Comparison of ENCODE assay signal across 1 cellular context in genomic region chr6:157982580-157983438, GRCh38.
TF ChIP-seq lines count a peak whose summit lies in the region.

No MANE protein-coding gene starts in this region.

TF ChIP-seq in HepG2, 621 proteins besides CTCF, POLR2A, EP300 and RAD21 (continued from another document and continues in another):
- TF ChIP-seq, protein P1, sequence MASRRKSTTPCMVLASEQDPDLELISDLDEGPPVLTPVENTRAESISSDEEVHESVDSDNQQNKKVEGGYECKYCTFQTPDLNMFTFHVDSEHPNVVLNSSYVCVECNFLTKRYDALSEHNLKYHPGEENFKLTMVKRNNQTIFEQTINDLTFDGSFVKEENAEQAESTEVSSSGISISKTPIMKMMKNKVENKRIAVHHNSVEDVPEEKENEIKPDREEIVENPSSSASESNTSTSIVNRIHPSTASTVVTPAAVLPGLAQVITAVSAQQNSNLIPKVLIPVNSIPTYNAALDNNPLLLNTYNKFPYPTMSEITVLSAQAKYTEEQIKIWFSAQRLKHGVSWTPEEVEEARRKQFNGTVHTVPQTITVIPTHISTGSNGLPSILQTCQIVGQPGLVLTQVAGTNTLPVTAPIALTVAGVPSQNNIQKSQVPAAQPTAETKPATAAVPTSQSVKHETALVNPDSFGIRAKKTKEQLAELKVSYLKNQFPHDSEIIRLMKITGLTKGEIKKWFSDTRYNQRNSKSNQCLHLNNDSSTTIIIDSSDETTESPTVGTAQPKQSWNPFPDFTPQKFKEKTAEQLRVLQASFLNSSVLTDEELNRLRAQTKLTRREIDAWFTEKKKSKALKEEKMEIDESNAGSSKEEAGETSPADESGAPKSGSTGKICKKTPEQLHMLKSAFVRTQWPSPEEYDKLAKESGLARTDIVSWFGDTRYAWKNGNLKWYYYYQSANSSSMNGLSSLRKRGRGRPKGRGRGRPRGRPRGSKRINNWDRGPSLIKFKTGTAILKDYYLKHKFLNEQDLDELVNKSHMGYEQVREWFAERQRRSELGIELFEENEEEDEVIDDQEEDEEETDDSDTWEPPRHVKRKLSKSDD (CRISPR knock-in tag; IDR thresholded peaks at IDR 0.05; ENCODE audit: low read depth): no peak
- TF ChIP-seq BHLHE40 (IDR thresholded peaks at IDR 0.05; ENCODE audit: low read length): peak; percentile 62; the same call in 1 of the 2 replicates
- TF ChIP-seq, protein P2, sequence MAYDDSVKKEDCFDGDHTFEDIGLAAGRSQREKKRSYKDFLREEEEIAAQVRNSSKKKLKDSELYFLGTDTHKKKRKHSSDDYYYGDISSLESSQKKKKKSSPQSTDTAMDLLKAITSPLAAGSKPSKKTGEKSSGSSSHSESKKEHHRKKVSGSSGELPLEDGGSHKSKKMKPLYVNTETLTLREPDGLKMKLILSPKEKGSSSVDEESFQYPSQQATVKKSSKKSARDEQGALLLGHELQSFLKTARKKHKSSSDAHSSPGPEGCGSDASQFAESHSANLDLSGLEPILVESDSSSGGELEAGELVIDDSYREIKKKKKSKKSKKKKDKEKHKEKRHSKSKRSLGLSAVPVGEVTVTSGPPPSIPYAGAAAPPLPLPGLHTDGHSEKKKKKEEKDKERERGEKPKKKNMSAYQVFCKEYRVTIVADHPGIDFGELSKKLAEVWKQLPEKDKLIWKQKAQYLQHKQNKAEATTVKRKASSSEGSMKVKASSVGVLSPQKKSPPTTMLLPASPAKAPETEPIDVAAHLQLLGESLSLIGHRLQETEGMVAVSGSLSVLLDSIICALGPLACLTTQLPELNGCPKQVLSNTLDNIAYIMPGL (CRISPR knock-in tag; IDR thresholded peaks at IDR 0.05; ENCODE audit: borderline replicate concordance in 1 of 2, low read depth in 1 of 2): peak; percentile 79 to 81; a peak in 3 of 4 replicates
- TF ChIP-seq ZNF850 (CRISPR knock-in tag; conservative IDR thresholded peaks at IDR 0.05): 0 out of 2 replicates have a peak, but pooled peaks have one; percentile 60
- no peak for TF ChIP-seq SMAD3 (CRISPR knock-in tag; IDR thresholded peaks at IDR 0.05)
- TF ChIP-seq CC2D1A (CRISPR knock-in tag; IDR thresholded peaks at IDR 0.05): peak; percentile 69; the same call in 1 of the 2 replicates
- TF ChIP-seq JUND (CRISPR knock-in tag; IDR thresholded peaks at IDR 0.05): no peak
- TF ChIP-seq SKI (IDR thresholded peaks at IDR 0.05; ENCODE audit: partially characterized antibody): no peak
- TF ChIP-seq NPAS2 (CRISPR knock-in tag; IDR thresholded peaks at IDR 0.05; ENCODE audit: borderline replicate concordance): no peak
- TF ChIP-seq, protein P3, sequence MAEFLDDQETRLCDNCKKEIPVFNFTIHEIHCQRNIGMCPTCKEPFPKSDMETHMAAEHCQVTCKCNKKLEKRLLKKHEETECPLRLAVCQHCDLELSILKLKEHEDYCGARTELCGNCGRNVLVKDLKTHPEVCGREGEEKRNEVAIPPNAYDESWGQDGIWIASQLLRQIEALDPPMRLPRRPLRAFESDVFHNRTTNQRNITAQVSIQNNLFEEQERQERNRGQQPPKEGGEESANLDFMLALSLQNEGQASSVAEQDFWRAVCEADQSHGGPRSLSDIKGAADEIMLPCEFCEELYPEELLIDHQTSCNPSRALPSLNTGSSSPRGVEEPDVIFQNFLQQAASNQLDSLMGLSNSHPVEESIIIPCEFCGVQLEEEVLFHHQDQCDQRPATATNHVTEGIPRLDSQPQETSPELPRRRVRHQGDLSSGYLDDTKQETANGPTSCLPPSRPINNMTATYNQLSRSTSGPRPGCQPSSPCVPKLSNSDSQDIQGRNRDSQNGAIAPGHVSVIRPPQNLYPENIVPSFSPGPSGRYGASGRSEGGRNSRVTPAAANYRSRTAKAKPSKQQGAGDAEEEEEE (CRISPR knock-in tag; IDR thresholded peaks at IDR 0.05; ENCODE audit: borderline replicate concordance): no peak
- peak; percentile 42; the same call in 1 of the 2 replicates for TF ChIP-seq ZFP41 (CRISPR knock-in tag; IDR thresholded peaks at IDR 0.05; ENCODE audit: borderline replicate concordance)
- no peak for TF ChIP-seq ZNF563 (CRISPR knock-in tag; IDR thresholded peaks at IDR 0.05)
- 0 out of 2 replicates have a peak, but pooled peaks have one; percentile 49 for TF ChIP-seq TFDP1 (CRISPR knock-in tag; IDR thresholded peaks at IDR 0.05; ENCODE audit: borderline replicate concordance)
- no peak for TF ChIP-seq JUN (CRISPR knock-in tag; IDR thresholded peaks at IDR 0.05)
- peak; percentile 42; the same call in 1 of the 2 replicates for TF ChIP-seq ETV5 (CRISPR knock-in tag; IDR thresholded peaks at IDR 0.05; ENCODE audit: borderline replicate concordance)
- TF ChIP-seq MAZ (IDR thresholded peaks at IDR 0.05; ENCODE audit: borderline replicate concordance, low read depth, low read length): no peak
- TF ChIP-seq MAZ (CRISPR knock-in tag; IDR thresholded peaks at IDR 0.05; ENCODE audit: low read depth): no peak
- no peak for TF ChIP-seq FOXA1 (IDR thresholded peaks at IDR 0.05)
- TF ChIP-seq FOXA1 (CRISPR knock-in tag; IDR thresholded peaks at IDR 0.05): peak; percentile 62
- TF ChIP-seq MED1 (CRISPR knock-in tag; IDR thresholded peaks at IDR 0.05): peak; percentile 58
- peak; percentile 68 for TF ChIP-seq ZNF670 (CRISPR knock-in tag; IDR thresholded peaks at IDR 0.05; ENCODE audit: borderline replicate concordance)
- TF ChIP-seq, protein P4, sequence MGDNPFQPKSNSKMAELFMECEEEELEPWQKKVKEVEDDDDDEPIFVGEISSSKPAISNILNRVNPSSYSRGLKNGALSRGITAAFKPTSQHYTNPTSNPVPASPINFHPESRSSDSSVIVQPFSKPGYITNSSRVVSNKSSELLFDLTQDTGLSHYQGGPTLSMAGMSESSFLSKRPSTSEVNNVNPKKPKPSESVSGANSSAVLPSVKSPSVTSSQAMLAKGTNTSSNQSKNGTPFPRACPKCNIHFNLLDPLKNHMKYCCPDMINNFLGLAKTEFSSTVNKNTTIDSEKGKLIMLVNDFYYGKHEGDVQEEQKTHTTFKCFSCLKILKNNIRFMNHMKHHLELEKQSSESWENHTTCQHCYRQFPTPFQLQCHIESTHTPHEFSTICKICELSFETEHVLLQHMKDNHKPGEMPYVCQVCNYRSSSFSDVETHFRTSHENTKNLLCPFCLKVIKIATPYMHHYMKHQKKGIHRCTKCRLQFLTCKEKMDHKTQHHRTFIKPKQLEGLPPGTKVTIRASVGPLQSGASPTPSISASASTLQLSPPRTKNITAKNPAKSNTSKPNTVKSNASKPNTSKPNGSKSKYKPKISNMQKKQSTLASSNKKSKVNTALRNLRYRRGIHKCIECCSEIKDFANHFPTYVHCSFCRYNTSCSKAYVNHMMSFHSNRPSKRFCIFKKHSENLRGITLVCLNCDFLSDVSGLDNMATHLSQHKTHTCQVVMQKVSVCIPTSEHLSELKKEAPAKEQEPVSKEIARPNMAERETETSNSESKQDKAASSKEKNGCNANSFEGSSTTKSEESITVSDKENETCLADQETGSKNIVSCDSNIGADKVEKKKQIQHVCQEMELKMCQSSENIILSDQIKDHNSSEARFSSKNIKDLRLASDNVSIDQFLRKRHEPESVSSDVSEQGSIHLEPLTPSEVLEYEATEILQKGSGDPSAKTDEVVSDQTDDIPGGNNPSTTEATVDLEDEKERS (CRISPR knock-in tag; IDR thresholded peaks at IDR 0.05): peak; percentile 56; the same call in 1 of the 2 replicates
- no peak for TF ChIP-seq CSRNP2 (CRISPR knock-in tag; conservative IDR thresholded peaks at IDR 0.05; ENCODE audit: low read depth)
- no peak for TF ChIP-seq IKZF1 (IDR thresholded peaks at IDR 0.05)
- TF ChIP-seq ZBTB3 (CRISPR knock-in tag; IDR thresholded peaks at IDR 0.05; ENCODE audit: borderline replicate concordance, low read depth): 0 out of 2 replicates have a peak, but pooled peaks have one; percentile 10
- 0 out of 2 replicates have a peak, but pooled peaks have one; percentile 49 for TF ChIP-seq SP140L (CRISPR knock-in tag; IDR thresholded peaks at IDR 0.05; ENCODE audit: borderline replicate concordance)
- peak; percentile 58; the same call in 1 of the 2 replicates for TF ChIP-seq BCL6 (CRISPR knock-in tag; IDR thresholded peaks at IDR 0.05)
- TF ChIP-seq, protein P5, sequence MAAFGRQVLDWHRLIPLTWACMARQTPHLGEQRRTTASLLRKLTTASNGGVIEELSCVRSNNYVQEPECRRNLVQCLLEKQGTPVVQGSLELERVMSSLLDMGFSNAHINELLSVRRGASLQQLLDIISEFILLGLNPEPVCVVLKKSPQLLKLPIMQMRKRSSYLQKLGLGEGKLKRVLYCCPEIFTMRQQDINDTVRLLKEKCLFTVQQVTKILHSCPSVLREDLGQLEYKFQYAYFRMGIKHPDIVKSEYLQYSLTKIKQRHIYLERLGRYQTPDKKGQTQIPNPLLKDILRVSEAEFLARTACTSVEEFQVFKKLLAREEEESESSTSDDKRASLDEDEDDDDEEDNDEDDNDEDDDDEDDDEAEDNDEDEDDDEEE (CRISPR knock-in tag; IDR thresholded peaks at IDR 0.05): no peak
- no peak for TF ChIP-seq PCBP2 (optimal IDR thresholded peaks at IDR 0.05; ENCODE audit: low read depth, low read length, poor library complexity, severe bottlenecking)
- TF ChIP-seq GATA4 (IDR thresholded peaks at IDR 0.05; ENCODE audit: borderline replicate concordance, low read depth): no peak
- 0 out of 2 replicates have a peak, but pooled peaks have one; percentile 50 for TF ChIP-seq FOXA3 (CRISPR knock-in tag; IDR thresholded peaks at IDR 0.05)
- TF ChIP-seq ZNF558 (CRISPR knock-in tag; IDR thresholded peaks at IDR 0.05; ENCODE audit: borderline replicate concordance): no peak; the same call in 1 of the 2 replicates
- TF ChIP-seq ZNF232 (CRISPR knock-in tag; IDR thresholded peaks at IDR 0.05; ENCODE audit: borderline replicate concordance): 0 out of 2 replicates have a peak, but pooled peaks have one; percentile 67
- TF ChIP-seq SMC3 (IDR thresholded peaks at IDR 0.05; ENCODE audit: low read length): peak; percentile 64
- TF ChIP-seq, protein P6, sequence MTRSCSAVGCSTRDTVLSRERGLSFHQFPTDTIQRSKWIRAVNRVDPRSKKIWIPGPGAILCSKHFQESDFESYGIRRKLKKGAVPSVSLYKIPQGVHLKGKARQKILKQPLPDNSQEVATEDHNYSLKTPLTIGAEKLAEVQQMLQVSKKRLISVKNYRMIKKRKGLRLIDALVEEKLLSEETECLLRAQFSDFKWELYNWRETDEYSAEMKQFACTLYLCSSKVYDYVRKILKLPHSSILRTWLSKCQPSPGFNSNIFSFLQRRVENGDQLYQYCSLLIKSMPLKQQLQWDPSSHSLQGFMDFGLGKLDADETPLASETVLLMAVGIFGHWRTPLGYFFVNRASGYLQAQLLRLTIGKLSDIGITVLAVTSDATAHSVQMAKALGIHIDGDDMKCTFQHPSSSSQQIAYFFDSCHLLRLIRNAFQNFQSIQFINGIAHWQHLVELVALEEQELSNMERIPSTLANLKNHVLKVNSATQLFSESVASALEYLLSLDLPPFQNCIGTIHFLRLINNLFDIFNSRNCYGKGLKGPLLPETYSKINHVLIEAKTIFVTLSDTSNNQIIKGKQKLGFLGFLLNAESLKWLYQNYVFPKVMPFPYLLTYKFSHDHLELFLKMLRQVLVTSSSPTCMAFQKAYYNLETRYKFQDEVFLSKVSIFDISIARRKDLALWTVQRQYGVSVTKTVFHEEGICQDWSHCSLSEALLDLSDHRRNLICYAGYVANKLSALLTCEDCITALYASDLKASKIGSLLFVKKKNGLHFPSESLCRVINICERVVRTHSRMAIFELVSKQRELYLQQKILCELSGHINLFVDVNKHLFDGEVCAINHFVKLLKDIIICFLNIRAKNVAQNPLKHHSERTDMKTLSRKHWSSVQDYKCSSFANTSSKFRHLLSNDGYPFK (CRISPR knock-in tag; IDR thresholded peaks at IDR 0.05; ENCODE audit: borderline replicate concordance): 0 out of 2 replicates have a peak, but pooled peaks have one; percentile 41
- no peak for TF ChIP-seq ZFP36 (IDR thresholded peaks at IDR 0.05; ENCODE audit: borderline replicate concordance, low read depth, low read length, partially characterized antibody)
- peak; percentile 90; the same call in 1 of the 2 replicates for TF ChIP-seq TOE1 (CRISPR knock-in tag; IDR thresholded peaks at IDR 0.05)
- TF ChIP-seq ZNF180 (CRISPR knock-in tag; IDR thresholded peaks at IDR 0.05; ENCODE audit: borderline replicate concordance, low read depth): no peak
- no peak for TF ChIP-seq EEA1 (CRISPR knock-in tag; IDR thresholded peaks at IDR 0.05; ENCODE audit: borderline replicate concordance)
- no peak for TF ChIP-seq GTF3A (CRISPR knock-in tag; conservative IDR thresholded peaks at IDR 0.05)
- peak in 1 of 2 experiments; percentile 24; a peak in 1 of 4 replicates for TF ChIP-seq MAFK (conservative IDR thresholded peaks at IDR 0.05 in 1 of 2, IDR thresholded peaks at IDR 0.05 in 1 of 2; ENCODE audit: low read length in 2 of 2)
- TF ChIP-seq GLI4 (CRISPR knock-in tag; IDR thresholded peaks at IDR 0.05; ENCODE audit: borderline replicate concordance): no peak
- TF ChIP-seq RXRA (CRISPR knock-in tag; IDR thresholded peaks at IDR 0.05): peak; percentile 68; the same call in 1 of the 2 replicates
- TF ChIP-seq, protein P7, sequence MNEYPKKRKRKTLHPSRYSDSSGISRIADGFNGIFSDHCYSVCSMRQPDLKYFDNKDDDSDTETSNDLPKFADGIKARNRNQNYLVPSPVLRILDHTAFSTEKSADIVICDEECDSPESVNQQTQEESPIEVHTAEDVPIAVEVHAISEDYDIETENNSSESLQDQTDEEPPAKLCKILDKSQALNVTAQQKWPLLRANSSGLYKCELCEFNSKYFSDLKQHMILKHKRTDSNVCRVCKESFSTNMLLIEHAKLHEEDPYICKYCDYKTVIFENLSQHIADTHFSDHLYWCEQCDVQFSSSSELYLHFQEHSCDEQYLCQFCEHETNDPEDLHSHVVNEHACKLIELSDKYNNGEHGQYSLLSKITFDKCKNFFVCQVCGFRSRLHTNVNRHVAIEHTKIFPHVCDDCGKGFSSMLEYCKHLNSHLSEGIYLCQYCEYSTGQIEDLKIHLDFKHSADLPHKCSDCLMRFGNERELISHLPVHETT (CRISPR knock-in tag; conservative IDR thresholded peaks at IDR 0.05): peak; percentile 62; the same call in 1 of the 2 replicates
